Comparison of ENCODE assay signal across 14 cellular contexts in genomic region chr13:82356667-82357066, GRCh38.
A peak's percentile ranks its signal among the peaks of the same experiment; 100 is the strongest.
DNase-seq lines count a peak whose midpoint lies in the region; ATAC-seq and TF ChIP-seq lines count a peak whose summit lies in the region.
"Had no signal": no experiment of that assay in that cellular context is flagged by ENCODE, and none has a peak within 500 bp of the region (broad histone marks: within the 10 kb centered on the region; RNA-seq: fewer than 3 reads in every experiment).

No MANE protein-coding gene starts in this region.

- peaks cover 5% of the 10 kb centered on the region for H3K4me1 Mint-ChIP-seq in nephron
- H3K4me1 Mint-ChIP-seq: nephron progenitor cell had no signal

- ATAC-seq in GM18909 (IDR thresholded peaks at IDR 0.05; ENCODE audit: poor library complexity, unreplicated experiment) (no peak), GM21528 (IDR thresholded peaks at IDR 0.05; ENCODE audit: low FRiP score, unreplicated experiment) (no peak)
- ATAC-seq: Panc1, WTC11 had no signal

- H3K4me3 Mint-ChIP-seq in nephron = no peak overlapping the region
- H3K4me3 Mint-ChIP-seq: activated T-cell treated with anti-CD3 and anti-CD28 coated beads, Interleukin-2, amount 50 U/mL, for 24 hours; nephron progenitor cell; WTC11 had no signal

- in situ Hi-C loops in astrocyte of the spinal cord (cut with HindIII; ENCODE audit: low sequenced_read_pairs) = no loop called here

- H3K27ac Mint-ChIP-seq in nephron = peak overlapping the region in 2 of 3 experiments; percentile 20 to 52
- H3K27ac Mint-ChIP-seq: activated T-cell treated with anti-CD3 and anti-CD28 coated beads, Interleukin-2, amount 50 U/mL, for 24 hours; nephron progenitor cell; WTC11 had no signal

- TF ChIP-seq CTCF in astrocyte of the spinal cord (IDR thresholded peaks at IDR 0.05; ENCODE audit: low read depth, low read length) (peak; percentile 3), nephron (IDR thresholded peaks at IDR 0.05; ENCODE audit: unreplicated experiment in 3 of 3) (peak in 1 of 3 experiments; percentile 23)

- no peaks in the 10 kb centered on the region for H3K36me3 Mint-ChIP-seq in nephron (ENCODE audit: low read depth)
- H3K36me3 Mint-ChIP-seq: WTC11 had no signal

- no peak overlapping the region for H3K4me3 ChIP-seq in astrocyte of the spinal cord (ENCODE audit: low read depth, low read length)

- DNase-seq in EL = peak; percentile 12
- peak; percentile 27 for DNase-seq in LHCN-M2 (ENCODE audit: low read depth)
- peak; percentile 5 for DNase-seq in astrocyte of the spinal cord (ENCODE audit: low read depth, low spot score)
- no peak for DNase-seq in epidermal melanocyte (ENCODE audit: insufficient read length, low spot score)
- DNase-seq: activated T-cell treated with anti-CD3 and anti-CD28 coated beads, Interleukin-2, amount 50 U/mL, for 24 hours; DND-41; NCI-H1694; nephron progenitor cell; stimulated activated CD4-positive, alpha-beta T cell treated with anti-CD3 and anti-CD28 coated beads, Interleukin-12 subunit alpha, Interleukin-12 subunit beta, amount 100 ng/mL, for 4 hours had no signal

- H3K9me3 Mint-ChIP-seq in nephron = no peaks in the 10 kb centered on the region
- H3K9me3 Mint-ChIP-seq: nephron progenitor cell had no signal

- no peaks in the 10 kb centered on the region for H3K27me3 Mint-ChIP-seq in nephron (ENCODE audit: low read depth)
- H3K27me3 Mint-ChIP-seq: activated T-cell treated with anti-CD3 and anti-CD28 coated beads, Interleukin-2, amount 50 U/mL, for 24 hours had no signal
